Comparison of ENCODE assay signal across 8 cellular contexts in the genomic region with DNA sequence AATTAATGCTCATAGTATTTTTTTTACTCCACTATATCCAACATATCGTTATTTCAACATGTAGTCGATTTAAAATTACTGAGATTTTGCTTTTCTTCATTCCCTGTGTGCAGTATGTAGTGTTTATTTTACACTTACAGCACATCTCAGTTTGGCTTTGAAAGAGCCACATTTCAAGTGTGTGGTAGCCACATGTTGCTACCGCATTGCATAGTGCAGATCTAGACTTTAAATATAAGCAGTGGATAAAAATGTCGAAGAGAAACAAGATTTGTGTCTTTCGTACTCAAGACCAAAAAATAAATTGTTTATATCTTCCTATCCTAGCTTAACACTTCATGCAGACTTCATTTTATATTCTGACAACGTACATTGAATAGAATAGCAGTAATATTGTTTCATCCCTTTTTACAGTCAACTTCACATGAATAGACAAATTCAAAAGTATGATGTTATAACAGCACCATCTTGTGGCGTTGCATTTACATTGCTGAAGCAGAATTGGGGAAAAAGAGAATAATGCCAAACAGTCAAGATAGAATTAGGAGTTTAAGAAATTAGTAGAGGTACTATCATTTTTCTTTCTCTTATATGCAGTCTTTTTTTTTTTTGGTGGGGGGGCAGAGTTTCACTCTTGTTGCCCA. TPM values are rescaled to one million over a fixed set of nuclear protein-coding genes. Genes with fewer than 3 reads are reported as not detected.
DNase-seq lines count a peak whose midpoint lies in the region; ATAC-seq and TF ChIP-seq lines count a peak whose summit lies in the region.

No MANE protein-coding gene starts in this region.

- peaks cover 2% of the 10 kb centered on the region for H3K27me3 ChIP-seq in upper lobe of right lung

- peak; percentile 56 for DNase-seq in AG10803 (ENCODE audit: low read depth)
- peak; percentile 31 for DNase-seq in GM13977 (ENCODE audit: low spot score)
- DNase-seq in OCI-M1 (lab: John Stamatoyannopoulos, UW), result peak; percentile 71
- DNase-seq in fibroblast of the aortic adventitia (ENCODE audit: low read depth), result peak; percentile 71
- no peak for DNase-seq in upper lobe of right lung
- DNase-seq in activated CD4-positive, alpha-beta memory T cell treated with anti-CD3 and anti-CD28 coated beads, Interleukin-2, amount 10 ng/mL, durations not matched to agents 7 days and 5 days, result no peak
- no peak for DNase-seq in stimulated activated naive CD4-positive, alpha-beta T cell (lab: John Stamatoyannopoulos, UW)

- no peaks in the 10 kb centered on the region for H3K9me3 ChIP-seq in upper lobe of right lung

- H3K27me3 Mint-ChIP-seq in activated CD4-positive, alpha-beta memory T cell treated with anti-CD3 and anti-CD28 coated beads, Interleukin-2, amount 10 ng/mL, durations not matched to agents 7 days and 5 days, result peaks cover 22% of the 10 kb centered on the region

- H3K4me3 ChIP-seq in AG10803 (ENCODE audit: low read length) (peak overlapping the region; percentile 20), fibroblast of the aortic adventitia (ENCODE audit: low read depth, low read length) (no peak overlapping the region), upper lobe of right lung (no peak overlapping the region)

- H3K27ac Mint-ChIP-seq in activated CD4-positive, alpha-beta memory T cell treated with anti-CD3 and anti-CD28 coated beads, Interleukin-2, amount 10 ng/mL, durations not matched to agents 7 days and 5 days, result no peak overlapping the region

- no peak for ATAC-seq in upper lobe of right lung
- no peak for ATAC-seq in HG03280 (IDR thresholded peaks at IDR 0.05; ENCODE audit: unreplicated experiment)

- peaks cover 5% of the 10 kb centered on the region for H3K4me1 Mint-ChIP-seq in activated CD4-positive, alpha-beta memory T cell treated with anti-CD3 and anti-CD28 coated beads, Interleukin-2, amount 10 ng/mL, durations not matched to agents 7 days and 5 days

- TF ChIP-seq CTCF in AG10803 (conservative IDR thresholded peaks at IDR 0.05; ENCODE audit: low read length) (peak; percentile 82), GM13977 (IDR thresholded peaks at IDR 0.05; ENCODE audit: extremely low read depth, insufficient read depth, missing control alignments) (peak; percentile 69), fibroblast of the aortic adventitia (IDR thresholded peaks at IDR 0.05; ENCODE audit: insufficient read depth, low read length) (peak; percentile 65), upper lobe of right lung (IDR thresholded peaks at IDR 0.05) (peak; percentile 45)

- no peak overlapping the region for H3K27ac ChIP-seq in upper lobe of right lung

- no peaks in the 10 kb centered on the region for H3K9me3 Mint-ChIP-seq in activated CD4-positive, alpha-beta memory T cell treated with anti-CD3 and anti-CD28 coated beads, Interleukin-2, amount 10 ng/mL, durations not matched to agents 7 days and 5 days

- H3K36me3 Mint-ChIP-seq in activated CD4-positive, alpha-beta memory T cell treated with anti-CD3 and anti-CD28 coated beads, Interleukin-2, amount 10 ng/mL, durations not matched to agents 7 days and 5 days (ENCODE audit: low read depth), result no peaks in the 10 kb centered on the region

- intact Hi-C loops in upper lobe of right lung (cut with DNase I), result no loop called here

- no peak overlapping the region for H3K4me3 Mint-ChIP-seq in activated CD4-positive, alpha-beta memory T cell treated with anti-CD3 and anti-CD28 coated beads, Interleukin-2, amount 10 ng/mL, durations not matched to agents 7 days and 5 days

- in situ Hi-C loops in GM13977 (cut with MboI; ENCODE audit: low pct_unique_long_range_greater_than_20kb, low sequenced_read_pairs, unreplicated experiment), result no loop called here

- no peaks in the 10 kb centered on the region for H3K36me3 ChIP-seq in upper lobe of right lung

- CTCF ChIA-PET in activated CD4-positive, alpha-beta memory T cell treated with anti-CD3 and anti-CD28 coated beads, Interleukin-2, amount 10 ng/mL, durations not matched to agents 7 days and 5 days (lab: Charles Lee), result interaction anchor here (0.7 to 1.4 kb wide), 2 partner anchors 89 to 1361 kb away, joined by 3 read pairs; no protein-coding TSS in a partner anchor

- POLR2A ChIA-PET in activated CD4-positive, alpha-beta memory T cell treated with anti-CD3 and anti-CD28 coated beads, Interleukin-2, amount 10 ng/mL, durations not matched to agents 7 days and 5 days (lab: Charles Lee), result interaction anchor here (1.0 kb wide), 1 partner anchor 25 kb away, joined by 3 read pairs; no protein-coding TSS in a partner anchor

- H3K4me1 ChIP-seq in upper lobe of right lung, result no peaks in the 10 kb centered on the region

RNA-seq across cellular contexts. Expression of a gene that starts 29.9 kb away (rescaled TPM):
- total RNA-seq in fibroblast of the aortic adventitia (ENCODE audit: low replicate concordance) (2.4 and 52.9 TPM in 2 replicates), upper lobe of right lung (4.9 TPM)
- 10 to 100 TPM; 68.7 to 71.2 TPM for total RNA-seq in activated CD4-positive, alpha-beta memory T cell treated with anti-CD3 and anti-CD28 coated beads, Interleukin-2, amount 10 ng/mL, durations not matched to agents 7 days and 5 days

RNA-seq across cellular contexts. Expression of a gene that starts 49.5 kb away (rescaled TPM):
- 26.8 and 28.2 TPM in 2 replicates for total RNA-seq in fibroblast of the aortic adventitia (ENCODE audit: low replicate concordance)
- 17.9 TPM for total RNA-seq in upper lobe of right lung
- total RNA-seq in activated CD4-positive, alpha-beta memory T cell treated with anti-CD3 and anti-CD28 coated beads, Interleukin-2, amount 10 ng/mL, durations not matched to agents 7 days and 5 days, result 10 to 100 TPM; 20.8 to 21.5 TPM

Comparison
In these comparisons a context has a peak if more than half of its experiments do, and no peak if none do; other contexts are left out.
1. DNase-seq: peak in AG10803 (single experiment), GM13977 (single experiment), OCI-M1 (single experiment) and fibroblast of the aortic adventitia (single experiment); none in upper lobe of right lung (single experiment), activated CD4-positive, alpha-beta memory T cell treated with anti-CD3 and anti-CD28 coated beads, Interleukin-2, amount 10 ng/mL, durations not matched to agents 7 days and 5 days (single experiment) and stimulated activated naive CD4-positive, alpha-beta T cell (0 of 6).
2. Peak in every context shown above with its lines, with median percentiles within 50 percentile points of each other: CTCF ChIP-seq.